In genomic region chr1:235876292-235876914, GRCh38 we compare ENCODE assay signal across 18 cellular contexts. TPM values are rescaled to one million over a fixed set of nuclear protein-coding genes. Genes with fewer than 3 reads are reported as not detected.
DNase-seq lines count a peak whose midpoint lies in the region; ATAC-seq and TF ChIP-seq lines count a peak whose summit lies in the region.
"Had no signal": no experiment of that assay in that cellular context is flagged by ENCODE, and none has a peak within 500 bp of the region (broad histone marks: within the 10 kb centered on the region; RNA-seq: fewer than 3 reads in every experiment).

No MANE protein-coding gene starts in this region.

- H3K4me1 Mint-ChIP-seq in activated naive CD4-positive, alpha-beta T cell treated with anti-CD3 and anti-CD28 coated beads, Interleukin-2, amount 50 U/mL, for 24 hours: peaks cover 65% of the 10 kb centered on the region
- H3K4me1 Mint-ChIP-seq in activated B cell treated with CpG ODN at 0.5 μM for 24 hours (peaks cover 54% of the 10 kb centered on the region), MCF 10A (ENCODE audit: insufficient read depth, unreplicated experiment) (peaks cover 12% of the 10 kb centered on the region)

- intact Hi-C loops in activated B cell treated with CpG ODN at 0.5 μM for 24 hours (cut with micrococcal nuclease): no loop called here
- intact Hi-C loops in MCF 10A (cut with micrococcal nuclease): no loop called here
- intact Hi-C loops in sigmoid colon (cut with DNase I): no loop called here

- CTCF ChIA-PET in activated B cell treated with CpG ODN at 0.5 μM for 24 hours (lab: Charles Lee): no interaction called here
- CTCF ChIA-PET in MCF 10A (lab: Yijun Ruan, JAX): interaction anchor here (0.8 to 1.6 kb wide), 2 partner anchors 70 to 95 kb away, joined by 5 to 7 read pairs; no protein-coding TSS in a partner anchor

- no peak for ATAC-seq in activated B cell treated with CpG ODN at 0.5 μM for 24 hours (ENCODE audit: low read depth)
- no peak for ATAC-seq in GM19328 (IDR thresholded peaks at IDR 0.05; ENCODE audit: unreplicated experiment)
- ATAC-seq: gastrocnemius medialis, left colon had no signal

- no peak for TF ChIP-seq POLR2A in sigmoid colon (IDR thresholded peaks at IDR 0.05)

- H3K36me3 Mint-ChIP-seq in activated naive CD4-positive, alpha-beta T cell treated with anti-CD3 and anti-CD28 coated beads, Interleukin-2, amount 50 U/mL, for 24 hours: no peaks in the 10 kb centered on the region
- H3K36me3 Mint-ChIP-seq in activated B cell treated with CpG ODN at 0.5 μM for 24 hours (ENCODE audit: low read depth) (no peaks in the 10 kb centered on the region), MCF 10A (ENCODE audit: insufficient read depth, unreplicated experiment) (no peaks in the 10 kb centered on the region)

- WGBS in sigmoid colon, 2 donors: 56 to 63% methylated on average over 4 of the region's 4 CpGs

- no peaks in the 10 kb centered on the region for H3K27me3 Mint-ChIP-seq in activated naive CD4-positive, alpha-beta T cell treated with anti-CD3 and anti-CD28 coated beads, Interleukin-2, amount 50 U/mL, for 24 hours
- H3K27me3 Mint-ChIP-seq in activated B cell treated with CpG ODN at 0.5 μM for 24 hours: no peaks in the 10 kb centered on the region
- H3K27me3 Mint-ChIP-seq in MCF 10A (ENCODE audit: insufficient read depth, unreplicated experiment): no peaks in the 10 kb centered on the region

- DNase-seq in activated naive CD4-positive, alpha-beta T cell (lab: John Stamatoyannopoulos, UW): no peak
- DNase-seq in activated B cell treated with CpG ODN at 0.5 μM for 24 hours (no peak), MCF 10A (ENCODE audit: unreplicated experiment) (no peak), GM03348 (ENCODE audit: low spot score) (no peak), sigmoid colon (no peak)
- no peak for DNase-seq in effector memory CD4-positive, alpha-beta T cell
- DNase-seq: activated effector memory CD4-positive, alpha-beta T cell treated with Interleukin-2 at 50 U/mL for 16 hours; gastrocnemius medialis; left colon; midbrain; NCI-H2029; NCI-H510A treated with DMSO at 0.1 percent for 48 hours; SIG-M5; T-helper 9 cell had no signal

- H3K4me3 ChIP-seq in effector memory CD4-positive, alpha-beta T cell (ENCODE audit: insufficient read depth, low read depth, low read length, poor library complexity, severe bottlenecking): peak overlapping the region; percentile 5
- H3K4me3 ChIP-seq in sigmoid colon: no peak overlapping the region
- H3K4me3 ChIP-seq: gastrocnemius medialis, right atrium auricular region had no signal

- TF ChIP-seq CTCF in activated B cell treated with CpG ODN at 0.5 μM for 24 hours (IDR thresholded peaks at IDR 0.05) (no peak), MCF 10A (IDR thresholded peaks at IDR 0.05; ENCODE audit: unreplicated experiment) (no peak), sigmoid colon (IDR thresholded peaks at IDR 0.05) (no peak)

- no peaks in the 10 kb centered on the region for H3K9me3 Mint-ChIP-seq in activated naive CD4-positive, alpha-beta T cell treated with anti-CD3 and anti-CD28 coated beads, Interleukin-2, amount 50 U/mL, for 24 hours
- H3K9me3 Mint-ChIP-seq in activated B cell treated with CpG ODN at 0.5 μM for 24 hours: no peaks in the 10 kb centered on the region
- H3K9me3 Mint-ChIP-seq in MCF 10A (ENCODE audit: unreplicated experiment): no peaks in the 10 kb centered on the region

- no TSS peak for BruUV-seq in MCF 10A (replicated peaks; lab: Mats Ljungman, UMichigan)

- TF ChIP-seq EP300 in sigmoid colon (IDR thresholded peaks at IDR 0.05): no peak

- H3K36me3 ChIP-seq in effector memory CD4-positive, alpha-beta T cell (ENCODE audit: control insufficient read depth, insufficient read depth, low read length): no peaks in the 10 kb centered on the region
- H3K36me3 ChIP-seq in sigmoid colon: no peaks in the 10 kb centered on the region
- H3K36me3 ChIP-seq: gastrocnemius medialis, right atrium auricular region had no signal

- H3K27me3 ChIP-seq in effector memory CD4-positive, alpha-beta T cell (replicated peaks; ENCODE audit: control insufficient read depth, insufficient read depth, low read length, poor library complexity, severe bottlenecking): no peaks in the 10 kb centered on the region
- no peaks in the 10 kb centered on the region for H3K27me3 ChIP-seq in sigmoid colon
- H3K27me3 ChIP-seq: gastrocnemius medialis, right atrium auricular region had no signal

- peak overlapping the region; percentile 97 for H3K27ac Mint-ChIP-seq in activated naive CD4-positive, alpha-beta T cell treated with anti-CD3 and anti-CD28 coated beads, Interleukin-2, amount 50 U/mL, for 24 hours
- H3K27ac Mint-ChIP-seq in activated B cell treated with CpG ODN at 0.5 μM for 24 hours (peak overlapping the region; percentile 2), MCF 10A (ENCODE audit: low read depth, unreplicated experiment) (no peak overlapping the region)

- no peak overlapping the region for H3K27ac ChIP-seq in effector memory CD4-positive, alpha-beta T cell (ENCODE audit: insufficient read depth, low read length, poor library complexity, severe bottlenecking)
- no peak overlapping the region for H3K27ac ChIP-seq in sigmoid colon
- H3K27ac ChIP-seq: epithelial cell of prostate, gastrocnemius medialis, right atrium auricular region had no signal

- peaks cover 6% of the 10 kb centered on the region for H3K4me1 ChIP-seq in effector memory CD4-positive, alpha-beta T cell (ENCODE audit: control insufficient read depth, insufficient read depth, low read length, poor library complexity, severe bottlenecking)
- H3K4me1 ChIP-seq in sigmoid colon: no peaks in the 10 kb centered on the region
- H3K4me1 ChIP-seq: gastrocnemius medialis had no signal

- H3K4me3 Mint-ChIP-seq in activated naive CD4-positive, alpha-beta T cell treated with anti-CD3 and anti-CD28 coated beads, Interleukin-2, amount 50 U/mL, for 24 hours: peak overlapping the region; percentile 66
- H3K4me3 Mint-ChIP-seq in activated B cell treated with CpG ODN at 0.5 μM for 24 hours: no peak overlapping the region
- no peak overlapping the region for H3K4me3 Mint-ChIP-seq in MCF 10A (ENCODE audit: unreplicated experiment)

- POLR2A ChIA-PET in activated B cell treated with CpG ODN at 0.5 μM for 24 hours (lab: Charles Lee): interaction anchor here (1.1 to 1.2 kb wide), 2 partner anchors 8 to 9 kb away, joined by 3 to 6 read pairs; partner anchors contain the start of gene LYST
- POLR2A ChIA-PET in MCF 10A (lab: Yijun Ruan, JAX): interaction anchor here (0.7 to 3.4 kb wide), 7 partner anchors 10 to 67 kb away, joined by 3 to 22 read pairs (median 4); partner anchors contain the start of gene LYST

- H3K9me3 ChIP-seq in effector memory CD4-positive, alpha-beta T cell (ENCODE audit: control insufficient read depth, low read length): no peaks in the 10 kb centered on the region
- H3K9me3 ChIP-seq in sigmoid colon: no peaks in the 10 kb centered on the region
- H3K9me3 ChIP-seq: gastrocnemius medialis, right atrium auricular region had no signal

RNA-seq across cellular contexts. Expression of gene LYST, which starts 9.7 kb away (rescaled TPM):
- total RNA-seq in activated B cell treated with CpG ODN at 0.5 μM for 24 hours: 76.0 and 90.2 TPM in 2 replicates
- total RNA-seq in MCF 10A (2022): 23.9 and 37.4 TPM in 2 replicates
- 10 to 100 TPM; 21.9 to 53.2 (median 33.5) TPM for total RNA-seq in sigmoid colon
- polyA plus RNA-seq in sigmoid colon: 10 to 100 TPM in 1 of 3 donors, 1 to 10 TPM in 2; 6.6 to 12.9 (median 8.3) TPM
